In genomic region chr15:44727462-44728231, GRCh38 we compare ENCODE assay signal across 1 cellular context.
A peak's percentile ranks its signal among the peaks of the same experiment; 100 is the strongest.
TF ChIP-seq lines count a peak whose summit lies in the region.

No MANE protein-coding gene starts in this region.

TF ChIP-seq in GM12878, 131 proteins besides CTCF, POLR2A, EP300 and RAD21:
- TF ChIP-seq, protein P1, sequence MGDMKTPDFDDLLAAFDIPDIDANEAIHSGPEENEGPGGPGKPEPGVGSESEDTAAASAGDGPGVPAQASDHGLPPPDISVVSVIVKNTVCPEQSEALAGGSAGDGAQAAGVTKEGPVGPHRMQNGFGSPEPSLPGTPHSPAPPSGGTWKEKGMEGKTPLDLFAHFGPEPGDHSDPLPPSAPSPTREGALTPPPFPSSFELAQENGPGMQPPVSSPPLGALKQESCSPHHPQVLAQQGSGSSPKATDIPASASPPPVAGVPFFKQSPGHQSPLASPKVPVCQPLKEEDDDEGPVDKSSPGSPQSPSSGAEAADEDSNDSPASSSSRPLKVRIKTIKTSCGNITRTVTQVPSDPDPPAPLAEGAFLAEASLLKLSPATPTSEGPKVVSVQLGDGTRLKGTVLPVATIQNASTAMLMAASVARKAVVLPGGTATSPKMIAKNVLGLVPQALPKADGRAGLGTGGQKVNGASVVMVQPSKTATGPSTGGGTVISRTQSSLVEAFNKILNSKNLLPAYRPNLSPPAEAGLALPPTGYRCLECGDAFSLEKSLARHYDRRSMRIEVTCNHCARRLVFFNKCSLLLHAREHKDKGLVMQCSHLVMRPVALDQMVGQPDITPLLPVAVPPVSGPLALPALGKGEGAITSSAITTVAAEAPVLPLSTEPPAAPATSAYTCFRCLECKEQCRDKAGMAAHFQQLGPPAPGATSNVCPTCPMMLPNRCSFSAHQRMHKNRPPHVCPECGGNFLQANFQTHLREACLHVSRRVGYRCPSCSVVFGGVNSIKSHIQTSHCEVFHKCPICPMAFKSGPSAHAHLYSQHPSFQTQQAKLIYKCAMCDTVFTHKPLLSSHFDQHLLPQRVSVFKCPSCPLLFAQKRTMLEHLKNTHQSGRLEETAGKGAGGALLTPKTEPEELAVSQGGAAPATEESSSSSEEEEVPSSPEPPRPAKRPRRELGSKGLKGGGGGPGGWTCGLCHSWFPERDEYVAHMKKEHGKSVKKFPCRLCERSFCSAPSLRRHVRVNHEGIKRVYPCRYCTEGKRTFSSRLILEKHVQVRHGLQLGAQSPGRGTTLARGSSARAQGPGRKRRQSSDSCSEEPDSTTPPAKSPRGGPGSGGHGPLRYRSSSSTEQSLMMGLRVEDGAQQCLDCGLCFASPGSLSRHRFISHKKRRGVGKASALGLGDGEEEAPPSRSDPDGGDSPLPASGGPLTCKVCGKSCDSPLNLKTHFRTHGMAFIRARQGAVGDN (IDR thresholded peaks at IDR 0.05): no peak
- TF ChIP-seq RELA (IDR thresholded peaks at IDR 0.05; ENCODE audit: borderline replicate concordance, partially characterized antibody): peak; percentile 66
- TF ChIP-seq SIX5 (IDR thresholded peaks at IDR 0.05; ENCODE audit: low read depth, low read length, severe bottlenecking): no peak
- TF ChIP-seq IKZF2 (IDR thresholded peaks at IDR 0.05): peak; percentile 57 to 74
- TF ChIP-seq RB1 (IDR thresholded peaks at IDR 0.05; ENCODE audit: borderline replicate concordance): no peak
- TF ChIP-seq, protein P2, sequence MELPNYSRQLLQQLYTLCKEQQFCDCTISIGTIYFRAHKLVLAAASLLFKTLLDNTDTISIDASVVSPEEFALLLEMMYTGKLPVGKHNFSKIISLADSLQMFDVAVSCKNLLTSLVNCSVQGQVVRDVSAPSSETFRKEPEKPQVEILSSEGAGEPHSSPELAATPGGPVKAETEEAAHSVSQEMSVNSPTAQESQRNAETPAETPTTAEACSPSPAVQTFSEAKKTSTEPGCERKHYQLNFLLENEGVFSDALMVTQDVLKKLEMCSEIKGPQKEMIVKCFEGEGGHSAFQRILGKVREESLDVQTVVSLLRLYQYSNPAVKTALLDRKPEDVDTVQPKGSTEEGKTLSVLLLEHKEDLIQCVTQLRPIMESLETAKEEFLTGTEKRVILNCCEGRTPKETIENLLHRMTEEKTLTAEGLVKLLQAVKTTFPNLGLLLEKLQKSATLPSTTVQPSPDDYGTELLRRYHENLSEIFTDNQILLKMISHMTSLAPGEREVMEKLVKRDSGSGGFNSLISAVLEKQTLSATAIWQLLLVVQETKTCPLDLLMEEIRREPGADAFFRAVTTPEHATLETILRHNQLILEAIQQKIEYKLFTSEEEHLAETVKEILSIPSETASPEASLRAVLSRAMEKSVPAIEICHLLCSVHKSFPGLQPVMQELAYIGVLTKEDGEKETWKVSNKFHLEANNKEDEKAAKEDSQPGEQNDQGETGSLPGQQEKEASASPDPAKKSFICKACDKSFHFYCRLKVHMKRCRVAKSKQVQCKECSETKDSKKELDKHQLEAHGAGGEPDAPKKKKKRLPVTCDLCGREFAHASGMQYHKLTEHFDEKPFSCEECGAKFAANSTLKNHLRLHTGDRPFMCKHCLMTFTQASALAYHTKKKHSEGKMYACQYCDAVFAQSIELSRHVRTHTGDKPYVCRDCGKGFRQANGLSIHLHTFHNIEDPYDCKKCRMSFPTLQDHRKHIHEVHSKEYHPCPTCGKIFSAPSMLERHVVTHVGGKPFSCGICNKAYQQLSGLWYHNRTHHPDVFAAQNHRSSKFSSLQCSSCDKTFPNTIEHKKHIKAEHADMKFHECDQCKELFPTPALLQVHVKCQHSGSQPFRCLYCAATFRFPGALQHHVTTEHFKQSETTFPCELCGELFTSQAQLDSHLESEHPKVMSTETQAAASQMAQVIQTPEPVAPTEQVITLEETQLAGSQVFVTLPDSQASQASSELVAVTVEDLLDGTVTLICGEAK (IDR thresholded peaks at IDR 0.05; ENCODE audit: borderline replicate concordance): 0 out of 2 replicates have a peak, but pooled peaks have one; percentile 7
- TF ChIP-seq IKZF1 (conservative IDR thresholded peaks at IDR 0.05): peak; percentile 56
- TF ChIP-seq HCFC1 (IDR thresholded peaks at IDR 0.05; ENCODE audit: low read length): no peak
- TF ChIP-seq GABPA (IDR thresholded peaks at IDR 0.05; ENCODE audit: low read depth): no peak
- TF ChIP-seq YY1 (IDR thresholded peaks at IDR 0.05; ENCODE audit: low read depth, low read length): 0 out of 2 replicates have a peak, but pooled peaks have one; percentile 12
- TF ChIP-seq ZBTB11 (CRISPR knock-in tag; IDR thresholded peaks at IDR 0.05): no peak
- TF ChIP-seq POLR2AphosphoS5 (IDR thresholded peaks at IDR 0.05; ENCODE audit: low read length): peak; percentile 56
- no peak for TF ChIP-seq PAX5 (IDR thresholded peaks at IDR 0.05; ENCODE audit: borderline replicate concordance, low read depth, low read length)
- peak; percentile 53; the same call in 1 of the 2 replicates for TF ChIP-seq ZNF384 (IDR thresholded peaks at IDR 0.05; ENCODE audit: borderline replicate concordance, low read depth, low read length)
- TF ChIP-seq PAX8 (IDR thresholded peaks at IDR 0.05): no peak
- no peak for TF ChIP-seq IRF3 (IDR thresholded peaks at IDR 0.05)
- TF ChIP-seq DPF2 (IDR thresholded peaks at IDR 0.05): 0 out of 2 replicates have a peak, but pooled peaks have one; percentile 12
- TF ChIP-seq EED (IDR thresholded peaks at IDR 0.05; ENCODE audit: low read depth): peak; percentile 83
- TF ChIP-seq BCL11A (IDR thresholded peaks at IDR 0.05; ENCODE audit: low read depth, low read length): no peak
- TF ChIP-seq RELB (IDR thresholded peaks at IDR 0.05; ENCODE audit: low read depth): peak; percentile 57
- no peak for TF ChIP-seq FOS (IDR thresholded peaks at IDR 0.05; ENCODE audit: borderline replicate concordance, extremely low read depth, insufficient read length)
- TF ChIP-seq SMC3 (IDR thresholded peaks at IDR 0.05; ENCODE audit: borderline replicate concordance, low read length): no peak
- TF ChIP-seq POLR2AphosphoS2 (IDR thresholded peaks at IDR 0.05; ENCODE audit: low read depth, low read length): no peak
- no peak for TF ChIP-seq BHLHE40 (IDR thresholded peaks at IDR 0.05; ENCODE audit: borderline replicate concordance in 1 of 2, low read depth in 2 of 2, low read length in 1 of 2)
- TF ChIP-seq KLF5 (IDR thresholded peaks at IDR 0.05; ENCODE audit: partially characterized antibody): no peak
- TF ChIP-seq, protein P3, sequence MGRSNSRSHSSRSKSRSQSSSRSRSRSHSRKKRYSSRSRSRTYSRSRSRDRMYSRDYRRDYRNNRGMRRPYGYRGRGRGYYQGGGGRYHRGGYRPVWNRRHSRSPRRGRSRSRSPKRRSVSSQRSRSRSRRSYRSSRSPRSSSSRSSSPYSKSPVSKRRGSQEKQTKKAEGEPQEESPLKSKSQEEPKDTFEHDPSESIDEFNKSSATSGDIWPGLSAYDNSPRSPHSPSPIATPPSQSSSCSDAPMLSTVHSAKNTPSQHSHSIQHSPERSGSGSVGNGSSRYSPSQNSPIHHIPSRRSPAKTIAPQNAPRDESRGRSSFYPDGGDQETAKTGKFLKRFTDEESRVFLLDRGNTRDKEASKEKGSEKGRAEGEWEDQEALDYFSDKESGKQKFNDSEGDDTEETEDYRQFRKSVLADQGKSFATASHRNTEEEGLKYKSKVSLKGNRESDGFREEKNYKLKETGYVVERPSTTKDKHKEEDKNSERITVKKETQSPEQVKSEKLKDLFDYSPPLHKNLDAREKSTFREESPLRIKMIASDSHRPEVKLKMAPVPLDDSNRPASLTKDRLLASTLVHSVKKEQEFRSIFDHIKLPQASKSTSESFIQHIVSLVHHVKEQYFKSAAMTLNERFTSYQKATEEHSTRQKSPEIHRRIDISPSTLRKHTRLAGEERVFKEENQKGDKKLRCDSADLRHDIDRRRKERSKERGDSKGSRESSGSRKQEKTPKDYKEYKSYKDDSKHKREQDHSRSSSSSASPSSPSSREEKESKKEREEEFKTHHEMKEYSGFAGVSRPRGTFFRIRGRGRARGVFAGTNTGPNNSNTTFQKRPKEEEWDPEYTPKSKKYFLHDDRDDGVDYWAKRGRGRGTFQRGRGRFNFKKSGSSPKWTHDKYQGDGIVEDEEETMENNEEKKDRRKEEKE (IDR thresholded peaks at IDR 0.05): no peak
TF ChIP-seq in GM12878: peak in this region for 10.
